In the genomic region with DNA sequence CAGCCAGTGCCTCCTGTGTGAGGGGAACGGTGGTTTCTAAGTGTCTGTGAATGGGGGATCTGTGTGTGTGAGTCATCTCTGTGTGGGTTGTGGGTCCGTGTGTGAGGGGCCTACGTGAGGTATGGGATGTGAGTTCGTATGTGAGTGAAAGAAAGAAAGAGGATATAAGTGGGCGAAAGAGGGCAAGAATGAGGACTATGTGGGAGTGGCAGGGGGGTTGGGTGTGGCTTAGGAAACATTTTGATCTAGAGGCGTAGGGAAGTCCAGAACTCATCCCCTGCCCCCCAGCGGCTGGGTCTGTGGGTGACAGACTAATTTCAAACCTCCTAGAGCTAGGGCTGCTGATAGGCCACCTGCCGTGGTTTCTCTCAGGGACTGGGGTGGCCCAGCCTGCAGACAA, we compare ENCODE assay signal across 7 cellular contexts. TPM values are rescaled to one million over a fixed set of nuclear protein-coding genes. Genes with fewer than 3 reads are reported as not detected.
A peak's percentile ranks its signal among the peaks of the same experiment; 100 is the strongest.
DNase-seq lines count a peak whose midpoint lies in the region; ATAC-seq and TF ChIP-seq lines count a peak whose summit lies in the region.

No MANE protein-coding gene starts in this region.

- TF ChIP-seq RAD21 in SK-N-SH (IDR thresholded peaks at IDR 0.05; ENCODE audit: low read length) = no peak

- H3K4me3 ChIP-seq in SK-N-SH (ENCODE audit: low read depth in 2 of 2, low read length in 1 of 2) = no peak overlapping the region

- no peak overlapping the region for H3K9ac ChIP-seq in SK-N-SH

- TF ChIP-seq CTCF in SK-N-SH (IDR thresholded peaks at IDR 0.05) = no peak

- H3K36me3 ChIP-seq in SK-N-SH (replicated peaks in 1 of 2; ENCODE audit: control insufficient read depth in 1 of 2, insufficient read depth in 2 of 2, low read length in 1 of 2) = peaks cover 44 to 61% of the 10 kb centered on the region in 2 experiments

- DNase-seq in activated T-cell treated with anti-CD3 and anti-CD28 coated beads for 48 hours (ENCODE audit: low read depth) = peak; percentile 67
- DNase-seq in stimulated activated CD8-positive, alpha-beta memory T cell treated with anti-CD3 and anti-CD28 coated beads, Interleukin-15, amount 100 ng/mL, for 48 hours (ENCODE audit: low read depth in 2 of 2) = peak; percentile 80 to 82
- DNase-seq in NCI-H69 (lab: John Stamatoyannopoulos, UW) = no peak
- DNase-seq in SK-N-SH = no peak
- DNase-seq in cerebellar cortex (ENCODE audit: low spot score) = no peak

- H3K79me2 ChIP-seq in SK-N-SH (ENCODE audit: insufficient read depth) = no peaks in the 10 kb centered on the region

- H3K4me2 ChIP-seq in SK-N-SH = no peak overlapping the region

- POLR2A ChIA-PET in SK-N-SH (lab: Yijun Ruan, JAX) = no interaction called here

- WGBS in SK-N-SH (ENCODE audit: low lambda C conversion rate) = 95% methylated on average over 7 of the region's 8 CpGs

- no peak for TF ChIP-seq EP300 in SK-N-SH (IDR thresholded peaks at IDR 0.05; ENCODE audit: borderline replicate concordance in 1 of 2, low read depth in 1 of 2, low read length in 1 of 2)

- H3K4me1 ChIP-seq in SK-N-SH (ENCODE audit: control insufficient read depth in 1 of 2, insufficient read depth in 2 of 2, low read depth in 1 of 2, low read length in 1 of 2) = no peaks in the 10 kb centered on the region

- H3K27ac ChIP-seq in SK-N-SH (ENCODE audit: low read depth in 2 of 2, low read length in 1 of 2) = no peak overlapping the region

- peak; percentile 78 for ATAC-seq in GM21367 (IDR thresholded peaks at IDR 0.05; ENCODE audit: unreplicated experiment)
- peak; percentile 44 for ATAC-seq in HG03457 (IDR thresholded peaks at IDR 0.05; ENCODE audit: unreplicated experiment)

- H3F3A ChIP-seq in SK-N-SH (replicated peaks; ENCODE audit: insufficient read depth) = no peaks in the 10 kb centered on the region

- CTCF ChIA-PET in SK-N-SH (lab: Yijun Ruan, JAX) = interaction anchor here (1.3 kb wide), 1 partner anchor 52 kb away, joined by 5 read pairs; no protein-coding TSS in a partner anchor

- no peaks in the 10 kb centered on the region for H4K20me1 ChIP-seq in SK-N-SH (ENCODE audit: insufficient read depth)

- no peak overlapping the region for H2AFZ ChIP-seq in SK-N-SH (ENCODE audit: low read depth)

- H3K9me2 ChIP-seq in SK-N-SH = no peaks in the 10 kb centered on the region

- H3K27me3 ChIP-seq in SK-N-SH (ENCODE audit: insufficient read depth) = no peaks in the 10 kb centered on the region

- H3K9me3 ChIP-seq in SK-N-SH = no peaks in the 10 kb centered on the region

TF ChIP-seq in SK-N-SH, 30 proteins besides CTCF, POLR2A, EP300 and RAD21:
- TF ChIP-seq RXRA (IDR thresholded peaks at IDR 0.05; ENCODE audit: borderline replicate concordance, low read depth) (no peak), RFX5 (IDR thresholded peaks at IDR 0.05; ENCODE audit: low read length) (no peak), TCF12 (IDR thresholded peaks at IDR 0.05) (no peak), FOSL2 (IDR thresholded peaks at IDR 0.05; ENCODE audit: borderline replicate concordance, low read depth) (no peak), TAF1 (IDR thresholded peaks at IDR 0.05; ENCODE audit: borderline replicate concordance, low read depth, low read length) (no peak), FOXJ3 (CRISPR knock-in tag; IDR thresholded peaks at IDR 0.05) (no peak), NFIC (IDR thresholded peaks at IDR 0.05; ENCODE audit: borderline replicate concordance) (no peak), JUND (IDR thresholded peaks at IDR 0.05) (no peak)
- TF ChIP-seq, protein P1, sequence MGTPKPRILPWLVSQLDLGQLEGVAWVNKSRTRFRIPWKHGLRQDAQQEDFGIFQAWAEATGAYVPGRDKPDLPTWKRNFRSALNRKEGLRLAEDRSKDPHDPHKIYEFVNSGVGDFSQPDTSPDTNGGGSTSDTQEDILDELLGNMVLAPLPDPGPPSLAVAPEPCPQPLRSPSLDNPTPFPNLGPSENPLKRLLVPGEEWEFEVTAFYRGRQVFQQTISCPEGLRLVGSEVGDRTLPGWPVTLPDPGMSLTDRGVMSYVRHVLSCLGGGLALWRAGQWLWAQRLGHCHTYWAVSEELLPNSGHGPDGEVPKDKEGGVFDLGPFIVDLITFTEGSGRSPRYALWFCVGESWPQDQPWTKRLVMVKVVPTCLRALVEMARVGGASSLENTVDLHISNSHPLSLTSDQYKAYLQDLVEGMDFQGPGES (IDR thresholded peaks at IDR 0.05; ENCODE audit: low read depth, low read length) = no peak
- TF ChIP-seq, protein P2, sequence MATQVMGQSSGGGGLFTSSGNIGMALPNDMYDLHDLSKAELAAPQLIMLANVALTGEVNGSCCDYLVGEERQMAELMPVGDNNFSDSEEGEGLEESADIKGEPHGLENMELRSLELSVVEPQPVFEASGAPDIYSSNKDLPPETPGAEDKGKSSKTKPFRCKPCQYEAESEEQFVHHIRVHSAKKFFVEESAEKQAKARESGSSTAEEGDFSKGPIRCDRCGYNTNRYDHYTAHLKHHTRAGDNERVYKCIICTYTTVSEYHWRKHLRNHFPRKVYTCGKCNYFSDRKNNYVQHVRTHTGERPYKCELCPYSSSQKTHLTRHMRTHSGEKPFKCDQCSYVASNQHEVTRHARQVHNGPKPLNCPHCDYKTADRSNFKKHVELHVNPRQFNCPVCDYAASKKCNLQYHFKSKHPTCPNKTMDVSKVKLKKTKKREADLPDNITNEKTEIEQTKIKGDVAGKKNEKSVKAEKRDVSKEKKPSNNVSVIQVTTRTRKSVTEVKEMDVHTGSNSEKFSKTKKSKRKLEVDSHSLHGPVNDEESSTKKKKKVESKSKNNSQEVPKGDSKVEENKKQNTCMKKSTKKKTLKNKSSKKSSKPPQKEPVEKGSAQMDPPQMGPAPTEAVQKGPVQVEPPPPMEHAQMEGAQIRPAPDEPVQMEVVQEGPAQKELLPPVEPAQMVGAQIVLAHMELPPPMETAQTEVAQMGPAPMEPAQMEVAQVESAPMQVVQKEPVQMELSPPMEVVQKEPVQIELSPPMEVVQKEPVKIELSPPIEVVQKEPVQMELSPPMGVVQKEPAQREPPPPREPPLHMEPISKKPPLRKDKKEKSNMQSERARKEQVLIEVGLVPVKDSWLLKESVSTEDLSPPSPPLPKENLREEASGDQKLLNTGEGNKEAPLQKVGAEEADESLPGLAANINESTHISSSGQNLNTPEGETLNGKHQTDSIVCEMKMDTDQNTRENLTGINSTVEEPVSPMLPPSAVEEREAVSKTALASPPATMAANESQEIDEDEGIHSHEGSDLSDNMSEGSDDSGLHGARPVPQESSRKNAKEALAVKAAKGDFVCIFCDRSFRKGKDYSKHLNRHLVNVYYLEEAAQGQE (IDR thresholded peaks at IDR 0.05; ENCODE audit: low read depth, low read length) = no peak

RNA-seq across cellular contexts. Expression of a gene that starts 35.5 kb away (rescaled TPM):
- polyA plus RNA-seq in SK-N-SH (2012; rRNA removed) = 17.1 and 28.5 TPM in 2 replicates
- 11.3 and 14.3 TPM in 2 replicates for polyA plus RNA-seq in SK-N-SH (2012; cell fraction: cytosol; rRNA removed)
- 59.1 and 88.4 TPM in 2 replicates for polyA plus RNA-seq in SK-N-SH (2012; cell fraction: nucleus; rRNA removed)

Comparison
In these comparisons a context has a peak if more than half of its experiments do, and no peak if none do; other contexts are left out.
1. DNase-seq: peak in activated T-cell treated with anti-CD3 and anti-CD28 coated beads for 48 hours (single experiment) and stimulated activated CD8-positive, alpha-beta memory T cell treated with anti-CD3 and anti-CD28 coated beads, Interleukin-15, amount 100 ng/mL, for 48 hours (2 of 2); none in NCI-H69 (single experiment), SK-N-SH (single experiment) and cerebellar cortex (single experiment).